In the genomic region with DNA sequence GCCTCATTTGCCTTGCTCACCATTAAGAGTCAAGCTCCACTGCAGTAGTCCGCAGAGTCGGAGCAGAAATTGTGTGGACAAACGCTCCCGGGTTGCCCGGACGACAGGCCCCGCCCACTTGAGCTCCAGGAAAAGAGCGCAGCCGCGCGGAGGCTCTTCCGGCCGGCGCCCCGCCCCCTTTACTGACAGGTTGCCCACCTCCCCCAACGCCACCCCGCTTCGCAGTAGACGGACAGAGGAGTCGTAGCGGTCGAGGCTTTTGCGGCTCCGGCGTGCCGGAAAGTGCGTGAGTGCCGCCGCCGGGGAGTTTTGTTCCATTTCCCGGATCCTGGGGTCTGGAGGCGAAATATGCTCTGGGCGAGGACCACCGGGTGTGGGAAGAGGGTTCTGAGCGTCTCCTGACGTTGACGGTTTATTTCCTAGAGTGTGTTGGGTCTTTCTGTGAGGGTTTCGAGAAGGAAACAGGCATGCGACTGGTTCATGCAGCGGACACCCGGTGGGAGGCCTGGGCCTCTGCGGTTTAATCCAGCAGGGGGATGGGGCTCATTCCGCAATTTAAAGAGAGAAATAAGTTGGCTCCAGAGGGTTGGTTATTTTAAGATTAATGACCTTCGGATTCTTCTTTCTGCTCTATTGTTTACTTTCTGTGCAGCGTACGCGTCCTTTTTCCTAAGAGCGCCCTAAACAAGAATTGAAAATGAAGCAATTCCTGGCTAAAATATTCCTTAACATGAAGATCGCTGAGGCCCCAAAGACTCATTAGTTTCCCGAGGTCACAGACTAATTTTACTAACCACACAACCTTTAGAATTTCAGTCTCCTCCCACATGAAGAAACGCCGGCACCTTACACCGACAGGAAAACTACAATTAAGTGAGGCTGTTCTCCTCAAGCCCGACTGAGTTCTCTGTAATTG, we compare ENCODE assay signal across 8 cellular contexts. TPM values are rescaled to one million over a fixed set of nuclear protein-coding genes. Genes with fewer than 3 reads are reported as not detected.
DNase-seq lines count a peak whose midpoint lies in the region; ATAC-seq, FAIRE-seq and TF ChIP-seq lines count a peak whose summit lies in the region.

A gene with protein sequence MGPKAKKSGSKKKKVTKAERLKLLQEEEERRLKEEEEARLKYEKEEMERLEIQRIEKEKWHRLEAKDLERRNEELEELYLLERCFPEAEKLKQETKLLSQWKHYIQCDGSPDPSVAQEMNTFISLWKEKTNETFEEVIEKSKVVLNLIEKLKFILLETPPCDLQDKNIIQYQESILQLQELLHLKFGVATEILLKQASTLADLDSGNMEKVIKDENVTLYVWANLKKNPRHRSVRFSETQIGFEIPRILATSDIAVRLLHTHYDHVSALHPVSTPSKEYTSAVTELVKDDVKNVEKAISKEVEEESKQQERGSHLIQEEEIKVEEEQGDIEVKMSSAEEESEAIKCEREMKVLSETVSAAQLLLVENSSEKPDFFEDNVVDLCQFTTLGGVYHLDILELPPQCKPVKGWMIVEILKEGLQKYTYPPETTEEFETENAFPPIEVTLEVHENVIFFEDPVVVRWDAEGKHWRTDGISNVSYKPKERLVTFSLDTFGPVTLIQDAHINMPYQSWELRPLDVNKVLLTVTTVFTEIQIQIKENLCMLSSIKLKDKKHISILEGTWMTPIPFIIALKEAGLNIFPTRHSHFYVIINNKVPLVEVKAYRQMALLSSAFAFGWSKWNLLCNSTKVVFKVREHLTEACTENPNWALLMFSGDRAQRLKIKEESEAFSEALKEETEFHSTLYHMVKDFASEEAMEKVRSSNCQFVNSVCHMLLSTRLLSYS (minus strand): TSS at position 105 of the 916 bp plus-strand sequence. CDS start 82 bp downstream, at position 23.
A gene with protein sequence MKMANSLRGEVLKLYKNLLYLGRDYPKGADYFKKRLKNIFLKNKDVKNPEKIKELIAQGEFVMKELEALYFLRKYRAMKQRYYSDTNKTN (plus strand): TSS at position 182 of the 916 bp plus-strand sequence. CDS start 8,720 bp downstream, outside the sequence.

- peaks cover 15 to 41% (median 36%) of the 10 kb centered on the region in 4 donors for H3K4me1 Mint-ChIP-seq in naive thymus-derived CD8-positive, alpha-beta T cell
- peaks cover 11 to 23% of the 10 kb centered on the region in 2 donors for H3K4me1 Mint-ChIP-seq in stimulated activated naive B cell treated with anti-CD40 and anti-IgM and Interleukin-4, amounts not matched to agents 10 μg/mL and 1 μg/mL and 100 μg/mL, for 72 hours

- no peaks in the 10 kb centered on the region for H3K9me3 Mint-ChIP-seq in naive thymus-derived CD8-positive, alpha-beta T cell
- no peaks in the 10 kb centered on the region for H3K9me3 Mint-ChIP-seq in stimulated activated naive B cell treated with anti-CD40 and anti-IgM and Interleukin-4, amounts not matched to agents 10 μg/mL and 1 μg/mL and 100 μg/mL, for 72 hours

- peaks cover 0 to 16% (median 5%) of the 10 kb centered on the region in 3 donors for H3K36me3 Mint-ChIP-seq in naive thymus-derived CD8-positive, alpha-beta T cell
- H3K36me3 Mint-ChIP-seq in stimulated activated naive B cell treated with anti-CD40 and anti-IgM and Interleukin-4, amounts not matched to agents 10 μg/mL and 1 μg/mL and 100 μg/mL, for 72 hours, result peaks cover 10 to 16% of the 10 kb centered on the region in 2 donors

- CTCF ChIA-PET in RWPE1 (lab: Yijun Ruan, JAX), result interaction anchor here (0.9 kb wide), 1 partner anchor 19 kb away, joined by 3 read pairs; no protein-coding TSS in a partner anchor

- peak within 1 kb of the TSS; percentile 77 for H3K27ac ChIP-seq in RWPE1

- POLR2A ChIA-PET in RWPE1 (lab: Yijun Ruan, JAX; ENCODE audit: low non-redundant PET), result no interaction called here
- POLR2A ChIA-PET in naive thymus-derived CD8-positive, alpha-beta T cell (lab: Charles Lee), result interaction anchor here (0.7 to 2.3 kb wide), 9 partner anchors 8 to 189 kb away, joined by 3 to 10 read pairs (median 4); partner anchors contain the start of gene KRAS

- no peaks in the 10 kb centered on the region for H3K27me3 Mint-ChIP-seq in naive thymus-derived CD8-positive, alpha-beta T cell
- no peaks in the 10 kb centered on the region for H3K27me3 Mint-ChIP-seq in stimulated activated naive B cell treated with anti-CD40 and anti-IgM and Interleukin-4, amounts not matched to agents 10 μg/mL and 1 μg/mL and 100 μg/mL, for 72 hours

- DNase-seq in ELF-1 (ENCODE audit: low read depth, low spot score), result peak; percentile 98
- DNase-seq in H54 (ENCODE audit: insufficient read length, low spot score), result peak; percentile 76
- DNase-seq in LoVo (ENCODE audit: low spot score), result peak; percentile 100
- peak; percentile 84 for DNase-seq in RWPE1 (ENCODE audit: low spot score)
- peak; percentile 92 for DNase-seq in activated T-helper 9 cell treated with anti-CD3 and anti-CD28 coated beads, Interleukin-2, amount 50 U/mL, for 16 hours (ENCODE audit: low read depth)
- DNase-seq in fibroblast of peridontal ligament (ENCODE audit: extremely low read depth), result peak; percentile 90
- DNase-seq in naive thymus-derived CD8-positive, alpha-beta T cell, result peak; percentile 94 to 99 (median 96)
- DNase-seq in stimulated activated naive B cell treated with anti-CD40 and anti-IgM and Interleukin-4, amounts not matched to agents 10 μg/mL and 1 μg/mL and 100 μg/mL, for 72 hours, result peak; percentile 92

- peak; percentile 91 for ATAC-seq in naive thymus-derived CD8-positive, alpha-beta T cell
- peak; percentile 97 to 99 for ATAC-seq in stimulated activated naive B cell treated with anti-CD40 and anti-IgM and Interleukin-4, amounts not matched to agents 10 μg/mL and 1 μg/mL and 100 μg/mL, for 72 hours (replicated peaks)

- peak within 1 kb of the TSS; percentile 92 to 99 (median 98) for H3K4me3 Mint-ChIP-seq in naive thymus-derived CD8-positive, alpha-beta T cell
- peak within 1 kb of the TSS; percentile 97 to 98 for H3K4me3 Mint-ChIP-seq in stimulated activated naive B cell treated with anti-CD40 and anti-IgM and Interleukin-4, amounts not matched to agents 10 μg/mL and 1 μg/mL and 100 μg/mL, for 72 hours

- TF ChIP-seq CTCF in RWPE1 (conservative IDR thresholded peaks at IDR 0.05; ENCODE audit: low read depth), result no peak

- peak within 1 kb of the TSS; percentile 97 to 100 (median 100) for H3K27ac Mint-ChIP-seq in naive thymus-derived CD8-positive, alpha-beta T cell
- peak within 1 kb of the TSS; percentile 99 for H3K27ac Mint-ChIP-seq in stimulated activated naive B cell treated with anti-CD40 and anti-IgM and Interleukin-4, amounts not matched to agents 10 μg/mL and 1 μg/mL and 100 μg/mL, for 72 hours

- peak; percentile 65; the same call in 1 of the 2 replicates for TF ChIP-seq POLR2A in H54 (IDR thresholded peaks at IDR 0.05; ENCODE audit: low read depth, low read length)

- FAIRE-seq in H54 (lab: Jason Lieb, UNC), result peak; percentile 87

RNA-seq across cellular contexts. Expression of the first gene that starts in this region (rescaled TPM):
- under 1 TPM; 0.57 to 0.82 TPM for total RNA-seq in naive thymus-derived CD8-positive, alpha-beta T cell
- under 1 TPM in 2 of 3 donors, not detected in 1; 0.09 to 0.16 TPM for polyA plus RNA-seq in naive thymus-derived CD8-positive, alpha-beta T cell

RNA-seq across cellular contexts. Expression of the second gene that starts in this region (rescaled TPM):
- total RNA-seq in naive thymus-derived CD8-positive, alpha-beta T cell, result 10 to 100 TPM; 40.8 to 45.1 TPM
- 10 to 100 TPM; 39.8 to 53.5 (median 40.6) TPM for polyA plus RNA-seq in naive thymus-derived CD8-positive, alpha-beta T cell

Comparison
In these comparisons a context has a peak if more than half of its experiments do, and no peak if none do; other contexts are left out.
1. Peak in every context shown above with its lines: DNase-seq, ATAC-seq and H3K27ac ChIP-seq.